In the genomic region with DNA sequence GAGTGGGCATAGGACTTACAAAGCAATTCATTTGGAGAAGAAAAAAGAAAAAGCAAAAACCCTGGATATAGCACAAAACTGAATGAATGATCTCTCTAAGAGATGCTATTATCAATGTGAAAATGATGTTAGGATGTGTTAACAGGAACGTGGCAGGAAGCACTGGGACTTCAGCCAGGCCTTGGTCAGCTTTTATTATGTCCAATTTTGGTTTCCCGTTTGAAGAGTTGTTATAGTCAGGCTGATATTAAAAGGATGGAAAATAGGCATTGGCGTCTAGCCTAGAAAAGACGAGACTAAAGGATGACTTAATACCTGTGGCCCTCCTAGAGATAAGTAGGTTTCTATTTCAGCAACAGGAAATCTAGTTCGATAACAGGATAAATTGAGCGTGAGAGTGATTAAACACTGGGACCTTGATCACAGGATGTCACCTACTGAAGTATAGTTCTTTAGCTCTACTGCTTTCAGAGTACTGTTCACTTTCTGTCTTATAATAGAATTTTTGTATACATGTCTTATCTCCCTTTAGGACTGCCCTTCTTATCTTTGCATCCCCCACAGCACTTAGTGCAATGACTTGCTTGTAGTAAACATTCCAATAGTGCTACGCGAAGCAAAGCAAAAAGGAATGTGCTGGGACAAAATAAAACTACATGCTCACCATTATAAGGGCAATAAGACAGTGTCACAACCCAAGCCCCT, we compare ENCODE assay signal across 9 cellular contexts.
DNase-seq lines count a peak whose midpoint lies in the region; ATAC-seq and TF ChIP-seq lines count a peak whose summit lies in the region.
"Had no signal": no experiment of that assay in that cellular context is flagged by ENCODE, and none has a peak within 500 bp of the region (broad histone marks: within the 10 kb centered on the region; RNA-seq: fewer than 3 reads in every experiment).

No MANE protein-coding gene starts in this region.

- H3K9me3 ChIP-seq in muscle layer of duodenum (ENCODE audit: control insufficient read depth in 1 of 2, low read length in 2 of 2), result no peaks in the 10 kb centered on the region
- H3K9me3 ChIP-seq in CD8-positive, alpha-beta memory T cell (ENCODE audit: low read length), result no peaks in the 10 kb centered on the region

- CTCF ChIA-PET in CD8-positive, alpha-beta memory T cell (lab: Charles Lee), result no interaction called here

- peaks cover 97% of the 10 kb centered on the region for H3K4me1 Mint-ChIP-seq in chondrocyte (ENCODE audit: low read depth)
- peaks cover 0 to 4% (median 3%) of the 10 kb centered on the region in 3 donors for H3K4me1 Mint-ChIP-seq in CD8-positive, alpha-beta memory T cell

- H3K36me3 Mint-ChIP-seq in chondrocyte (ENCODE audit: low read depth), result peaks cover 34% of the 10 kb centered on the region
- H3K36me3 Mint-ChIP-seq in CD8-positive, alpha-beta memory T cell, result no peaks in the 10 kb centered on the region

- no peaks in the 10 kb centered on the region for H3K27me3 ChIP-seq in muscle layer of duodenum (ENCODE audit: low read depth, low read length)
- H3K27me3 ChIP-seq in CD8-positive, alpha-beta memory T cell (ENCODE audit: insufficient read depth, low read length, poor library complexity, severe bottlenecking), result no peaks in the 10 kb centered on the region

- H3K4me1 ChIP-seq in muscle layer of duodenum (ENCODE audit: control insufficient read depth in 1 of 2, insufficient read depth in 2 of 2, low read length in 2 of 2), result peaks cover 4 to 34% of the 10 kb centered on the region in 2 donors
- H3K4me1 ChIP-seq in CD8-positive, alpha-beta memory T cell (ENCODE audit: insufficient read depth, low read length), result peaks cover 16% of the 10 kb centered on the region

- no peaks in the 10 kb centered on the region for H3K9me3 Mint-ChIP-seq in chondrocyte (ENCODE audit: low read depth)
- no peaks in the 10 kb centered on the region for H3K9me3 Mint-ChIP-seq in CD8-positive, alpha-beta memory T cell
- H3K9me3 Mint-ChIP-seq: activated B cell treated with CpG ODN at 0.5 μM for 24 hours had no signal

- no peak overlapping the region for H3K4me3 ChIP-seq in muscle layer of duodenum (ENCODE audit: low read depth in 1 of 2, low read length in 2 of 2)
- no peak overlapping the region for H3K4me3 ChIP-seq in CD8-positive, alpha-beta memory T cell (ENCODE audit: low read length)

- H3K27me3 Mint-ChIP-seq in chondrocyte (ENCODE audit: low read depth), result no peaks in the 10 kb centered on the region
- peaks cover 4 to 9% of the 10 kb centered on the region in 2 donors for H3K27me3 Mint-ChIP-seq in CD8-positive, alpha-beta memory T cell

- no peaks in the 10 kb centered on the region for H3K36me3 ChIP-seq in muscle layer of duodenum (ENCODE audit: control insufficient read depth in 1 of 2, insufficient read depth in 2 of 2, low read length in 2 of 2)
- H3K36me3 ChIP-seq in CD8-positive, alpha-beta memory T cell (ENCODE audit: insufficient read depth, low read length), result no peaks in the 10 kb centered on the region

- TF ChIP-seq CTCF in chondrocyte (IDR thresholded peaks at IDR 0.05), result no peak

- no peak overlapping the region for H3K4me3 Mint-ChIP-seq in chondrocyte (ENCODE audit: unreplicated experiment)
- no peak overlapping the region for H3K4me3 Mint-ChIP-seq in CD8-positive, alpha-beta memory T cell
- H3K4me3 Mint-ChIP-seq: activated B cell treated with CpG ODN at 0.5 μM for 24 hours had no signal

- ATAC-seq in HG03135 (IDR thresholded peaks at IDR 0.05; ENCODE audit: unreplicated experiment), result no peak

- DNase-seq in AG08396 (ENCODE audit: low spot score) (peak; percentile 45), M059J (ENCODE audit: low read depth) (peak; percentile 94), chondrocyte (ENCODE audit: low spot score) (no peak), MV-4-11 (lab: John Stamatoyannopoulos, UW) (no peak)
- no peak for DNase-seq in CD8-positive, alpha-beta memory T cell
- DNase-seq in activated T-cell treated with anti-CD3 and anti-CD28 coated beads, Interleukin-2, amount 50 U/mL, for 48 hours, result no peak
- DNase-seq: activated B cell treated with CpG ODN at 0.5 μM for 24 hours had no signal

- POLR2A ChIA-PET in CD8-positive, alpha-beta memory T cell (lab: Charles Lee), result no interaction called here

- peak overlapping the region; percentile 86 for H3K27ac Mint-ChIP-seq in chondrocyte (ENCODE audit: unreplicated experiment)
- H3K27ac Mint-ChIP-seq in CD8-positive, alpha-beta memory T cell, result peak overlapping the region in 1 of 8 donors; percentile 55
- H3K27ac Mint-ChIP-seq: activated B cell treated with CpG ODN at 0.5 μM for 24 hours had no signal

- peak overlapping the region; percentile 66 for H3K27ac ChIP-seq in muscle layer of duodenum (ENCODE audit: low read length)
- no peak overlapping the region for H3K27ac ChIP-seq in CD8-positive, alpha-beta memory T cell (ENCODE audit: low read depth, low read length)

Comparison
In these comparisons a context has a peak if more than half of its experiments do, and no peak if none do; other contexts are left out.
1. DNase-seq: peak in AG08396 (single experiment) and M059J (single experiment); none in chondrocyte (single experiment), CD8-positive, alpha-beta memory T cell (0 of 5), MV-4-11 (single experiment) and activated T-cell treated with anti-CD3 and anti-CD28 coated beads, Interleukin-2, amount 50 U/mL, for 48 hours (0 of 2).